In the genomic region with DNA sequence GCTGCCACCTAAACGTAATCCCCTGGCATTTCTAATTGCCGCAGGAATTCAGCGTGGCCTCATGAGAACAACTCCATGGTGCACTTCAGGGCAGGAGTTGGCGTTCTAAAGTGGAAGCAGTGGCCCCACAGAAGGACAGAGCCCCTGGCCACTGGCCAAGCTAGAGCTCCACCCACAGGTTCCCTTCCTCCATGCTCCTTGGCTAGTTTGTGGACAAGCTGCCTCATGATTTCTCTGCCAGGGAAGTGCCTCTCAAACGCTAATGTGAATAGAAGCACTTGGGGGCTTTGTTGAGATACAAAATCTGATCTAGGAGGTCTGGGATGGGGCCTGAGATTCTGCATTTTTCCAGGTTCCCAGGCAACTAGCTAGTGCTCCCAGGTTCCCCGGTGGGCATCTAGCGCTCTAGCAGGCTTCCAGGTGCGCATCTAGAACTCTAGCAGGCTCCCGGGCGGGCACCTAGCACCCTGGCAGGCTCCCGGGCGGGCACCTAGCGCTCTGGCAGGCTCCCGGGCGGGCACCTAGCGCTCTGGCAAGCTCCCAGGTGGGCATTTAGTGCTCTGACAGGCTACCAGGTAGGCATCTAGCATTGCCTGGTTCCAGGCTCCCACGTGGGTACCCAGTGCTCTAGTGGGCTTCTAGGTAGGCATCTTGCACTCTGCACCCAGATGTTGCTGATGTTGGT, we compare ENCODE assay signal across 13 cellular contexts.
A peak's percentile ranks its signal among the peaks of the same experiment; 100 is the strongest.
DNase-seq lines count a peak whose midpoint lies in the region; ATAC-seq and TF ChIP-seq lines count a peak whose summit lies in the region.
"Had no signal": no experiment of that assay in that cellular context is flagged by ENCODE, and none has a peak within 500 bp of the region (broad histone marks: within the 10 kb centered on the region; RNA-seq: fewer than 3 reads in every experiment).

No MANE protein-coding gene starts in this region.

- H3K27ac Mint-ChIP-seq in natural killer cell, result no peak overlapping the region

- TF ChIP-seq POLR2A in heart left ventricle (IDR thresholded peaks at IDR 0.05), result no peak

- peak; percentile 24 for DNase-seq in EH (ENCODE audit: low read depth)
- peak; percentile 23 for DNase-seq in RPMI8226
- peak; percentile 58 to 81 (median 71) for DNase-seq in heart left ventricle
- DNase-seq in psoas muscle, result peak; percentile 38 to 71
- no peak for DNase-seq in NCI-H1105 (lab: John Stamatoyannopoulos, UW)
- DNase-seq in natural killer cell, result no peak
- no peak for DNase-seq in tibial artery
- DNase-seq in NCI-H2081 (lab: John Stamatoyannopoulos, UW), result no peak
- DNase-seq: NCI-H1436; NCI-H526; stimulated activated CD4-positive, alpha-beta T cell treated with anti-CD3 and anti-CD28 coated beads, Interleukin-2, amount 100 ng/mL, for 24 hours had no signal

- WGBS in heart left ventricle, 4 donors, result 69 to 93% (median 74%) methylated on average over 13 to 17 of the region's 17 CpGs
- 73 to 83% (median 74%) methylated on average over 17 of the region's 17 CpGs for WGBS in psoas muscle, 3 donors

- H3K36me3 Mint-ChIP-seq in natural killer cell, result no peaks in the 10 kb centered on the region

- H3K4me1 ChIP-seq in heart left ventricle (peaks cover 0 to 22% (median 10%) of the 10 kb centered on the region in 12 donors), psoas muscle (no peaks in the 10 kb centered on the region), tibial artery (peaks cover 0 to 19% (median 17%) of the 10 kb centered on the region in 4 donors)

- intact Hi-C loops in heart left ventricle (cut with DNase I), result loop anchor here in 1 of 10 donors (10.0 kb wide), 1 partner anchor 157 kb away; no protein-coding TSS in a partner anchor
- intact Hi-C loops in psoas muscle (cut with DNase I), result no loop called here
- intact Hi-C loops in natural killer cell (cut with micrococcal nuclease), result no loop called here
- intact Hi-C loops in tibial artery (cut with DNase I; ENCODE audit: low total_unique reads), result no loop called here

- no peaks in the 10 kb centered on the region for H3K27me3 ChIP-seq in heart left ventricle
- no peaks in the 10 kb centered on the region for H3K27me3 ChIP-seq in psoas muscle (ENCODE audit: insufficient read depth in 3 of 3, low read length in 2 of 3)
- H3K27me3 ChIP-seq in tibial artery, result no peaks in the 10 kb centered on the region
- H3K27me3 ChIP-seq: ascending aorta had no signal

- peak overlapping the region in 4 of 12 donors; percentile 12 to 65 (median 40) for H3K27ac ChIP-seq in heart left ventricle
- no peak overlapping the region for H3K27ac ChIP-seq in psoas muscle
- no peak overlapping the region for H3K27ac ChIP-seq in tibial artery
- H3K27ac ChIP-seq: C4-2B had no signal

- H3K36me3 ChIP-seq in heart left ventricle, result peaks cover 0 to 13% (median 0%) of the 10 kb centered on the region in 9 donors
- H3K36me3 ChIP-seq in psoas muscle (ENCODE audit: insufficient read depth in 1 of 2, low read depth in 1 of 2), result no peaks in the 10 kb centered on the region
- peaks cover 0 to 5% (median 0%) of the 10 kb centered on the region in 3 donors for H3K36me3 ChIP-seq in tibial artery

- no peaks in the 10 kb centered on the region for H3K4me1 Mint-ChIP-seq in natural killer cell

- peak; percentile 69 to 90 (median 82) for ATAC-seq in heart left ventricle
- ATAC-seq in psoas muscle, result peak; percentile 55 to 84 (median 78)
- no peak for ATAC-seq in natural killer cell

- H3K9me3 Mint-ChIP-seq in natural killer cell, result no peaks in the 10 kb centered on the region

- peaks cover 0 to 3% of the 10 kb centered on the region in 2 donors for H3K27me3 Mint-ChIP-seq in natural killer cell (ENCODE audit: low read depth in 2 of 2)

- no peak overlapping the region for H3K4me3 ChIP-seq in heart left ventricle
- H3K4me3 ChIP-seq in psoas muscle, result no peak overlapping the region
- H3K4me3 ChIP-seq in tibial artery, result no peak overlapping the region
- H3K4me3 ChIP-seq: ascending aorta had no signal

- H3K9me3 ChIP-seq in heart left ventricle (no peaks in the 10 kb centered on the region), psoas muscle (no peaks in the 10 kb centered on the region), tibial artery (no peaks in the 10 kb centered on the region)
- H3K9me3 ChIP-seq: ascending aorta had no signal

- TF ChIP-seq CTCF in heart left ventricle (IDR thresholded peaks at IDR 0.05), result no peak
- no peak for TF ChIP-seq CTCF in psoas muscle (IDR thresholded peaks at IDR 0.05)
- TF ChIP-seq CTCF in natural killer cell (IDR thresholded peaks at IDR 0.05), result no peak
- no peak for TF ChIP-seq CTCF in tibial artery (IDR thresholded peaks at IDR 0.05)

- no peak overlapping the region for H3K4me3 Mint-ChIP-seq in natural killer cell

Comparison
In these comparisons a context has a peak if more than half of its experiments do, and no peak if none do; other contexts are left out.
1. DNase-seq: peak in EH (single experiment), RPMI8226 (single experiment), heart left ventricle (5 of 5) and psoas muscle (2 of 2); none in NCI-H1105 (single experiment), natural killer cell (single experiment), tibial artery (0 of 2) and NCI-H2081 (0 of 2).
2. ATAC-seq: peak in heart left ventricle (4 of 4) and psoas muscle (4 of 4); none in natural killer cell (0 of 3).